In genomic region chr5:154428208-154428607, GRCh38 we compare ENCODE assay signal across 10 cellular contexts. TPM values are rescaled to one million over a fixed set of nuclear protein-coding genes. Genes with fewer than 3 reads are reported as not detected.
"Had no signal": no experiment of that assay in that cellular context is flagged by ENCODE, and none has a peak within 500 bp of the region (broad histone marks: within the 10 kb centered on the region; RNA-seq: fewer than 3 reads in every experiment).

No MANE protein-coding gene starts in this region.

- FAIRE-seq: HepG2, HTR-8/SVneo had no signal

- H3K27ac Mint-ChIP-seq: IgD-negative memory B cell had no signal

- H3K27me3 Mint-ChIP-seq: IgD-negative memory B cell had no signal

- H3K27ac ChIP-seq: HL-60, KMS-11 had no signal

- DNase-seq: IMR-90, KBM-7, KG1 had no signal

- H3K4me3 Mint-ChIP-seq: IgD-negative memory B cell had no signal

- H3K4me2 ChIP-seq: KMS-11 had no signal

- ATAC-seq: HepG2 had no signal

- H3K9ac ChIP-seq: KMS-11 had no signal

RNA-seq across cellular contexts. Expression of gene HAND1, which starts 49.8 kb away (rescaled TPM):
- total RNA-seq: HepG2, HT-29, HT1080, IMR-90 had no signal
- polyA plus RNA-seq: HepG2, IgD-negative memory B cell, IMR-90 had no signal
